ENCODE assay signal across 8 cellular contexts in the genomic region with DNA sequence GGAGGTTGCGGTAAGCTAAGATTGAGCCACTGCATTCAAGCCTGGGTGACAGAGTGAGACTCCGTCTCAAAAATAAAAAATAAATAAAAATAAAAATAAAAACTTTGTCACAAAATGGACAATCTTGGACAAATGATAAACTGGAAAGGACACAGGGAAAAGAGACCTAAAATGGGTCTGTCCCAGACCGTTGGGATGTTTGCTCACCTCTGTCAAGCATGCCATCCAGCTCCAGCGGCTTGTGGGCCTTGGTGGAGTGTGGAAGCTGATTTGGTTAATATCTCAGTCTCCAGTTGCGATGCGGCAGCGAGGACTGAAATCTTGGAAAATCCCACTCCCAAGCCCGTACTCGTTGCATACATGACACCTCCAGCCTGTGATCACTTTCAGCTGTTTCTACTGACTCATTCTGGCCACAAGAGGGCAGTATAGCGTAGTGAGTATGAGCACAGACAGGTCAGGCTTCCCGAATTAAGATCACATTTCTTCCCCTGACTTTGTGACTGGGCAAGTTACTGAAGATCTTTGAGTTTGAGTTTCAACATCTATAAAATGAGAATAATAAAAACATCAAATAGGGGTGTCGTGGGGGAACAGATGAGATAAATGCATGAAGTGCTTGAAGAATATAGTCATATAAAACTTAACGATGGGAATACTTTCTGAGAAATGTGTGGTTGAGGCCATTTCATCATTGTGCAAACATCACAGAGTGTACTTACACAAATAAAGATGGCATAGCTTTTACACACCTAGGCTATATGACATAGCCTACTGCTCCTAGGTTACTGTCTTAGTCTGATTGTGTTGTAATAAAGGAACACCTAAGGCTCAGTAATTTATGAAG. TPM values are rescaled to one million over a fixed set of nuclear protein-coding genes. Genes with fewer than 3 reads are reported as not detected.
DNase-seq lines count a peak whose midpoint lies in the region; ATAC-seq and TF ChIP-seq lines count a peak whose summit lies in the region.

No MANE protein-coding gene starts in this region.

- no peak overlapping the region for H4K91ac ChIP-seq in mesenchymal stem cell (ENCODE audit: low read length)

- H3K4me1 ChIP-seq in effector memory CD4-positive, alpha-beta T cell (ENCODE audit: control insufficient read depth, insufficient read depth, low read length, poor library complexity, severe bottlenecking): no peaks in the 10 kb centered on the region
- peaks cover 2% of the 10 kb centered on the region for H3K4me1 ChIP-seq in mesenchymal stem cell (ENCODE audit: control insufficient read depth, insufficient read depth, low read depth, low read length)

- no peaks in the 10 kb centered on the region for H3K27me3 Mint-ChIP-seq in activated CD8-positive, alpha-beta T cell treated with anti-CD3 and anti-CD28 coated beads for 36 hours

- H2AFZ ChIP-seq in mesenchymal stem cell (ENCODE audit: low read depth, low read length): no peak overlapping the region

- H3K27ac Mint-ChIP-seq in activated CD8-positive, alpha-beta T cell treated with anti-CD3 and anti-CD28 coated beads for 36 hours: no peak overlapping the region

- peak; percentile 74 for DNase-seq in CD1c-positive myeloid dendritic cell (ENCODE audit: extremely low spot score)
- DNase-seq in NCI-H748 treated with DMSO at 0.1 percent for 48 hours (lab: John Stamatoyannopoulos, UW): peak; percentile 16
- peak; percentile 73 for DNase-seq in activated CD8-positive, alpha-beta T cell treated with anti-CD3 and anti-CD28 coated beads for 36 hours
- peak; percentile 9 to 45 (median 9) for DNase-seq in effector memory CD4-positive, alpha-beta T cell
- DNase-seq in mesenchymal stem cell: peak; percentile 90
- peak; percentile 7 for DNase-seq in stimulated activated CD8-positive, alpha-beta memory T cell treated with anti-CD3 and anti-CD28 coated beads, Interleukin-4, amount 100 ng/mL, for 24 hours (ENCODE audit: low read depth)

- no peak overlapping the region for H2AK5ac ChIP-seq in mesenchymal stem cell (ENCODE audit: low read length, severe bottlenecking)

- no peaks in the 10 kb centered on the region for H3K36me3 ChIP-seq in effector memory CD4-positive, alpha-beta T cell (ENCODE audit: control insufficient read depth, insufficient read depth, low read length)
- no peaks in the 10 kb centered on the region for H3K36me3 ChIP-seq in mesenchymal stem cell (ENCODE audit: control insufficient read depth in 1 of 2, insufficient read depth in 2 of 2, low read depth in 1 of 2, low read length in 2 of 2)

- no peak overlapping the region for H3K23ac ChIP-seq in mesenchymal stem cell (ENCODE audit: low read length in 2 of 2)

- H3K27ac ChIP-seq in effector memory CD4-positive, alpha-beta T cell (ENCODE audit: insufficient read depth, low read length, poor library complexity, severe bottlenecking): no peak overlapping the region
- no peak overlapping the region for H3K27ac ChIP-seq in mesenchymal stem cell (ENCODE audit: low read length, poor library complexity, severe bottlenecking)

- H3K79me1 ChIP-seq in mesenchymal stem cell (replicated peaks; ENCODE audit: low read length, poor library complexity, severe bottlenecking): no peaks in the 10 kb centered on the region

- H2BK15ac ChIP-seq in mesenchymal stem cell (ENCODE audit: low read depth, poor library complexity, severe bottlenecking): no peak overlapping the region

- no peaks in the 10 kb centered on the region for H3K4me1 Mint-ChIP-seq in activated CD8-positive, alpha-beta T cell treated with anti-CD3 and anti-CD28 coated beads for 36 hours (ENCODE audit: low read depth)

- no peak overlapping the region for H3K4ac ChIP-seq in mesenchymal stem cell (ENCODE audit: low read depth in 1 of 2, low read length in 2 of 2)

- no peak overlapping the region for H2BK120ac ChIP-seq in mesenchymal stem cell (ENCODE audit: low read depth, low read length)

- no peak overlapping the region for H3K18ac ChIP-seq in mesenchymal stem cell (ENCODE audit: low read depth in 1 of 2, low read length in 2 of 2)

- 12% methylated on average over 10 of the region's 13 CpGs for WGBS in mesenchymal stem cell

- H2BK5ac ChIP-seq in mesenchymal stem cell (ENCODE audit: low read depth, low read length, poor library complexity, severe bottlenecking): no peak overlapping the region

- CTCF ChIA-PET in activated CD8-positive, alpha-beta T cell treated with anti-CD3 and anti-CD28 coated beads for 36 hours (lab: Charles Lee): interaction anchor here (0.6 to 4.5 kb wide), 24 partner anchors 8 to 731 kb away, joined by 3 to 56 read pairs (median 4); no protein-coding TSS in a partner anchor

- POLR2A ChIA-PET in activated CD8-positive, alpha-beta T cell treated with anti-CD3 and anti-CD28 coated beads for 36 hours (lab: Charles Lee): interaction anchor here (1.0 to 1.6 kb wide), 2 partner anchors 33 to 41 kb away, joined by 3 to 8 read pairs; a partner anchor contains a TSS

- H4K8ac ChIP-seq in mesenchymal stem cell (ENCODE audit: low read length): no peak overlapping the region

- ATAC-seq in GM19372 (IDR thresholded peaks at IDR 0.05; ENCODE audit: low read depth, unreplicated experiment): peak; percentile 88
- ATAC-seq in HG03521 (IDR thresholded peaks at IDR 0.05; ENCODE audit: unreplicated experiment): peak; percentile 80
- peak; percentile 74 for ATAC-seq in activated CD8-positive, alpha-beta T cell treated with anti-CD3 and anti-CD28 coated beads for 36 hours

- H3K9ac ChIP-seq in mesenchymal stem cell (ENCODE audit: low read length): peak overlapping the region; percentile 37

- no peak overlapping the region for H3K4me3 ChIP-seq in effector memory CD4-positive, alpha-beta T cell (ENCODE audit: insufficient read depth, low read depth, low read length, poor library complexity, severe bottlenecking)
- H3K4me3 ChIP-seq in mesenchymal stem cell (ENCODE audit: insufficient read depth in 1 of 2, low read depth in 1 of 2, low read length in 2 of 2): no peak overlapping the region

- H2BK12ac ChIP-seq in mesenchymal stem cell (ENCODE audit: low read length in 2 of 2): no peak overlapping the region

- H3K4me3 Mint-ChIP-seq in activated CD8-positive, alpha-beta T cell treated with anti-CD3 and anti-CD28 coated beads for 36 hours: no peak overlapping the region

- no peaks in the 10 kb centered on the region for H3K9me3 Mint-ChIP-seq in activated CD8-positive, alpha-beta T cell treated with anti-CD3 and anti-CD28 coated beads for 36 hours

- H3K36me3 Mint-ChIP-seq in activated CD8-positive, alpha-beta T cell treated with anti-CD3 and anti-CD28 coated beads for 36 hours (ENCODE audit: low read depth): no peaks in the 10 kb centered on the region

- peak overlapping the region; percentile 47 for H3K4me2 ChIP-seq in mesenchymal stem cell (ENCODE audit: low read length, poor library complexity, severe bottlenecking)

- H3K27me3 ChIP-seq in effector memory CD4-positive, alpha-beta T cell (replicated peaks; ENCODE audit: control insufficient read depth, insufficient read depth, low read length, poor library complexity, severe bottlenecking): no peaks in the 10 kb centered on the region
- H3K27me3 ChIP-seq in mesenchymal stem cell (ENCODE audit: control insufficient read depth in 1 of 2, insufficient read depth in 1 of 2, low read length in 2 of 2): no peaks in the 10 kb centered on the region

- peak; percentile 88 for TF ChIP-seq CTCF in activated CD8-positive, alpha-beta T cell treated with anti-CD3 and anti-CD28 coated beads for 36 hours (IDR thresholded peaks at IDR 0.05)

- no peak overlapping the region for H3K14ac ChIP-seq in mesenchymal stem cell (ENCODE audit: low read length in 2 of 2)

- H3K9me3 ChIP-seq in effector memory CD4-positive, alpha-beta T cell (ENCODE audit: control insufficient read depth, low read length): no peaks in the 10 kb centered on the region
- H3K9me3 ChIP-seq in mesenchymal stem cell (ENCODE audit: control insufficient read depth, low read length): no peaks in the 10 kb centered on the region

- intact Hi-C loops in activated CD8-positive, alpha-beta T cell treated with anti-CD3 and anti-CD28 coated beads for 36 hours (cut with micrococcal nuclease): loop anchor here (2.0 kb wide), 1 partner anchor 51 kb away; no protein-coding TSS in a partner anchor

RNA-seq across cellular contexts. Expression of a gene that starts 19.6 kb away (rescaled TPM):
- not detected for total RNA-seq in activated CD8-positive, alpha-beta T cell treated with anti-CD3 and anti-CD28 coated beads for 36 hours
- under 0.01 TPM for polyA plus RNA-seq in mesenchymal stem cell (2013, experiment 1 of 2)
- not detected for polyA plus RNA-seq in mesenchymal stem cell (2013, experiment 2 of 2)

RNA-seq across cellular contexts. Expression of a gene that starts 41.3 kb away (rescaled TPM):
- total RNA-seq in activated CD8-positive, alpha-beta T cell treated with anti-CD3 and anti-CD28 coated beads for 36 hours: 1,000 to 10,000 TPM; 3,048 to 3,061 TPM
- polyA plus RNA-seq in mesenchymal stem cell (2013, experiment 1 of 2): 1,855 TPM
- 1,954 TPM for polyA plus RNA-seq in mesenchymal stem cell (2013, experiment 2 of 2)

Comparison
In these comparisons a context has a peak if more than half of its experiments do, and no peak if none do; other contexts are left out.
1. DNase-seq: peak in every context shown above with its lines; median percentile 90 in mesenchymal stem cell; 74 in CD1c-positive myeloid dendritic cell; 73 in activated CD8-positive, alpha-beta T cell treated with anti-CD3 and anti-CD28 coated beads for 36 hours; 16 in NCI-H748 treated with DMSO at 0.1 percent for 48 hours; 9 in effector memory CD4-positive, alpha-beta T cell; 7 in stimulated activated CD8-positive, alpha-beta memory T cell treated with anti-CD3 and anti-CD28 coated beads, Interleukin-4, amount 100 ng/mL, for 24 hours.